Comparison of ENCODE assay signal across 10 cellular contexts in the genomic region with DNA sequence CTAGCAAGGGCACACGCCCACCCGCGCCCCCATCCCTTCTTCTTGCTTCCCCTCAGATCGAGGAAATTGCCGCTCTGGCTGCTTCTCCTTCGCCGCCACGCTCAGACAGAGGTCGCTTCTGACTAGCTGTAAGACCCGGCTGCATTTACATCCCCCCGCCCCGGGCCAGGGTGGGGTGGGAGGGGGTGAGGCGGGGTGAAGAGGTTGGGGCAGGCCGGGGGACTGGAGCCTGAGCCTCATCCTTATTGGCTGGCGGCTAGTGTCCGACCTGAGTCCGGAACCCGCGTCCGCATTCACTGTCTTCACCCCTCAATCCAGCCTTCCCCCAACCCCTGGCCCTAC. TPM values are rescaled to one million over a fixed set of nuclear protein-coding genes. Genes with fewer than 3 reads are reported as not detected.
DNase-seq lines count a peak whose midpoint lies in the region; ATAC-seq and TF ChIP-seq lines count a peak whose summit lies in the region.
"Had no signal": no experiment of that assay in that cellular context is flagged by ENCODE, and none has a peak within 500 bp of the region (broad histone marks: within the 10 kb centered on the region; RNA-seq: fewer than 3 reads in every experiment).

No MANE protein-coding gene starts in this region.

- peaks cover 0 to under 1% (median 0%) of the 10 kb centered on the region in 4 donors for H3K36me3 ChIP-seq in right lobe of liver
- no peaks in the 10 kb centered on the region for H3K36me3 ChIP-seq in subcutaneous abdominal adipose tissue (ENCODE audit: control insufficient read depth in 5 of 5, insufficient read depth in 5 of 5, low read length in 5 of 5)

- H3K4me3 ChIP-seq in right lobe of liver (peak overlapping the region; percentile 58 to 64 (median 60)), subcutaneous abdominal adipose tissue (ENCODE audit: low read depth in 1 of 5, low read length in 5 of 5) (peak overlapping the region in 4 of 5 donors; percentile 65 to 75 (median 70))

- H3K9me3 ChIP-seq in right lobe of liver = no peaks in the 10 kb centered on the region
- H3K9me3 ChIP-seq in subcutaneous abdominal adipose tissue (ENCODE audit: control insufficient read depth in 5 of 5, low read length in 5 of 5) = no peaks in the 10 kb centered on the region

- H3K27me3 ChIP-seq in right lobe of liver = no peaks in the 10 kb centered on the region
- H3K27me3 ChIP-seq in subcutaneous abdominal adipose tissue (ENCODE audit: control insufficient read depth in 5 of 5, insufficient read depth in 4 of 5, low read length in 5 of 5) = peaks cover 54 to 85% (median 77%) of the 10 kb centered on the region in 5 donors

- TF ChIP-seq CTCF in right lobe of liver (IDR thresholded peaks at IDR 0.05) = no peak

- peaks cover 0 to 20% (median 5%) of the 10 kb centered on the region in 4 donors for H3K4me1 ChIP-seq in right lobe of liver
- H3K4me1 ChIP-seq in subcutaneous abdominal adipose tissue (ENCODE audit: control insufficient read depth in 5 of 5, insufficient read depth in 5 of 5, low read length in 5 of 5) = peaks cover 2 to 59% (median 54%) of the 10 kb centered on the region in 5 donors

- intact Hi-C loops in right lobe of liver (cut with DNase I) = no loop called here

- TF ChIP-seq POLR2A in right lobe of liver (IDR thresholded peaks at IDR 0.05) = no peak

- peak; percentile 17 for DNase-seq in NCI-H2227 (lab: John Stamatoyannopoulos, UW; ENCODE audit: unreplicated experiment)
- DNase-seq in NCI-H2227 treated with DMSO at 0.1 percent for 48 hours (lab: John Stamatoyannopoulos, UW) = no peak
- peak; percentile 7 for DNase-seq in astrocyte of the hippocampus (ENCODE audit: low read depth, low spot score)
- peak in 1 of 3 donors; percentile 49 for DNase-seq in right lobe of liver
- DNase-seq in HK-2 (ENCODE audit: unreplicated experiment) = no peak
- DNase-seq in NCI-H1417 (lab: John Stamatoyannopoulos, UW) = no peak
- DNase-seq: natural killer cell; stimulated activated naive CD4-positive, alpha-beta T cell treated with Interleukin-2 at 50 U/mL for 16 hours had no signal

- WGBS in right lobe of liver (ENCODE audit: insufficient coverage, low coverage, low lambda C conversion rate, missing lambda C conversion rate) = 19% methylated on average over 14 of the region's 20 CpGs

- peak overlapping the region in 1 of 5 donors; percentile 68 for H3K9ac ChIP-seq in subcutaneous abdominal adipose tissue (ENCODE audit: low read length in 5 of 5)

- H3K27ac ChIP-seq in right lobe of liver = peak overlapping the region; percentile 83 to 98 (median 97)
- H3K27ac ChIP-seq in subcutaneous abdominal adipose tissue (ENCODE audit: low read depth, low read length) = no peak overlapping the region

- ATAC-seq in right lobe of liver (peak; percentile 0 to 16 (median 7)), GM18868 (IDR thresholded peaks at IDR 0.05; ENCODE audit: unreplicated experiment) (no peak)

RNA-seq across cellular contexts. Expression of a gene that starts 11.1 kb away (rescaled TPM):
- total RNA-seq in right lobe of liver = 10 to 100 TPM; 20.4 to 35.0 (median 28.5) TPM
- total RNA-seq: natural killer cell had no signal

Comparison
In these comparisons a context has a peak if more than half of its experiments do, and no peak if none do; other contexts are left out.
1. DNase-seq: peak in NCI-H2227 (single experiment) and astrocyte of the hippocampus (single experiment); none in NCI-H2227 treated with DMSO at 0.1 percent for 48 hours (single experiment), HK-2 (single experiment) and NCI-H1417 (0 of 3).